Comparison of ENCODE assay signal across 25 cellular contexts in genomic region chr19:50174100-50174793, GRCh38. TPM values are rescaled to one million over a fixed set of nuclear protein-coding genes. Genes with fewer than 3 reads are reported as not detected.
DNase-seq lines count a peak whose midpoint lies in the region; ATAC-seq, FAIRE-seq and TF ChIP-seq lines count a peak whose summit lies in the region.
"Had no signal": no experiment of that assay in that cellular context is flagged by ENCODE, and none has a peak within 500 bp of the region (broad histone marks: within the 10 kb centered on the region; RNA-seq: fewer than 3 reads in every experiment).

No MANE protein-coding gene starts in this region.

- peaks cover 26% of the 10 kb centered on the region for H3K36me3 Mint-ChIP-seq in endothelial cell (ENCODE audit: low read depth, unreplicated experiment)
- H3K36me3 Mint-ChIP-seq: CD4-positive, CD25-positive, alpha-beta regulatory T cell; CD8-positive, alpha-beta memory T cell had no signal

- dilution Hi-C loops in mammary epithelial cell (cut with HindIII; ENCODE audit: low sequenced_read_pairs) = no loop called here

- H3K4me3 ChIP-seq in HepG2 (replicated peaks in 1 of 3; ENCODE audit: insufficient read depth in 1 of 3, low read depth in 2 of 3, low read length in 3 of 3) (no peak overlapping the region), right lobe of liver (no peak overlapping the region), mammary epithelial cell (replicated peaks in 1 of 3; ENCODE audit: insufficient read depth in 1 of 3, low read depth in 2 of 3, low read length in 3 of 3) (no peak overlapping the region)
- H3K4me3 ChIP-seq: GM23248 had no signal

- H3K4me1 ChIP-seq in HepG2 (ENCODE audit: insufficient read depth, low read length) = no peaks in the 10 kb centered on the region
- no peaks in the 10 kb centered on the region for H3K4me1 ChIP-seq in right lobe of liver
- H3K4me1 ChIP-seq in mammary epithelial cell (ENCODE audit: insufficient read depth, low read length) = no peaks in the 10 kb centered on the region
- H3K4me1 ChIP-seq: BE2C, Caco-2 had no signal

- H4K20me1 ChIP-seq in HepG2 (ENCODE audit: insufficient read depth, low read length) (no peaks in the 10 kb centered on the region), mammary epithelial cell (ENCODE audit: insufficient read depth, low read length) (no peaks in the 10 kb centered on the region)

- no TSS peak for BruUV-seq in HepG2 (replicated peaks; lab: Mats Ljungman, UMichigan)
- no TSS peak for BruUV-seq in mammary epithelial cell (replicated peaks; lab: Mats Ljungman, UMichigan)

- H3K4me2 ChIP-seq in HepG2 (ENCODE audit: low read depth, low read length) (no peak overlapping the region), mammary epithelial cell (ENCODE audit: insufficient read depth, low read depth, low read length) (no peak overlapping the region)

- no peaks in the 10 kb centered on the region for H3K4me1 Mint-ChIP-seq in endothelial cell (ENCODE audit: unreplicated experiment)
- H3K4me1 Mint-ChIP-seq: CD8-positive, alpha-beta memory T cell had no signal

- POLR2A ChIA-PET in HepG2 (lab: Yijun Ruan, JAX) = no interaction called here

- H3K27me3 Mint-ChIP-seq in endothelial cell (ENCODE audit: unreplicated experiment) = peaks cover 15% of the 10 kb centered on the region

- no peak for FAIRE-seq in HepG2 (lab: Jason Lieb, UNC)
- no peak for FAIRE-seq in GM12891 (lab: Jason Lieb, UNC)
- FAIRE-seq: D721Med, G401.6, GM12892, GM18507, H54 had no signal

- CTCF ChIA-PET in HepG2 (lab: Yijun Ruan, JAX; ENCODE audit: low intra/inter-chr PET ratio, low total read pairs) (no interaction called here), mammary epithelial cell (lab: Charles Lee; ENCODE audit: low non-redundant PET) (no interaction called here)

- H3K9me3 ChIP-seq in HepG2 (ENCODE audit: low read length) (no peaks in the 10 kb centered on the region), right lobe of liver (no peaks in the 10 kb centered on the region), mammary epithelial cell (replicated peaks; ENCODE audit: insufficient read depth, low read length) (peaks cover 13% of the 10 kb centered on the region)
- H3K9me3 ChIP-seq: BE2C had no signal

- H3K27ac Mint-ChIP-seq in endothelial cell (ENCODE audit: unreplicated experiment) = no peak overlapping the region
- H3K27ac Mint-ChIP-seq: CD4-positive, CD25-positive, alpha-beta regulatory T cell; CD8-positive, alpha-beta memory T cell; HFFc6 had no signal

- DNase-seq in HepG2 (ENCODE audit: low spot score) (no peak), right lobe of liver (no peak), NCI-H69 (lab: John Stamatoyannopoulos, UW) (peak; percentile 6), endothelial cell (ENCODE audit: low spot score) (no peak), COLO829 (ENCODE audit: low spot score) (no peak), GM12891 (ENCODE audit: insufficient read length, low spot score) (no peak), mammary epithelial cell (no peak)
- DNase-seq: ACHN; BE2C; C1 segment of cervical spinal cord; Caco-2; CD4-positive, CD25-positive, alpha-beta regulatory T cell; CD8-positive, alpha-beta memory T cell; GM23248; HCEC 1CT; HFFc6; IMR-90 had no signal

- 26% methylated on average over 5 of the region's 5 CpGs for WGBS in HepG2 (ENCODE audit: low lambda C conversion rate)
- WGBS in right lobe of liver (ENCODE audit: insufficient coverage, low coverage, low lambda C conversion rate, missing lambda C conversion rate) = 44% methylated on average over 4 of the region's 5 CpGs
- WGBS in mammary epithelial cell (ENCODE audit: low coverage, missing lambda C conversion rate) = 12% methylated on average over 5 of the region's 5 CpGs

- H3K27me3 ChIP-seq in HepG2 (ENCODE audit: control insufficient read depth in 1 of 2, insufficient read depth in 2 of 2, low read length in 2 of 2) (no peaks in the 10 kb centered on the region), right lobe of liver (no peaks in the 10 kb centered on the region), mammary epithelial cell (ENCODE audit: insufficient read depth, low read length) (no peaks in the 10 kb centered on the region)
- H3K27me3 ChIP-seq: BE2C had no signal

- peaks cover 29% of the 10 kb centered on the region for H3K9me3 Mint-ChIP-seq in endothelial cell (ENCODE audit: unreplicated experiment)

- H3K79me2 ChIP-seq in HepG2 (ENCODE audit: insufficient read depth, low read length) = no peaks in the 10 kb centered on the region
- no peaks in the 10 kb centered on the region for H3K79me2 ChIP-seq in mammary epithelial cell (ENCODE audit: insufficient read depth, low read length)

- H3K36me3 ChIP-seq in HepG2 (replicated peaks in 1 of 2; ENCODE audit: control insufficient read depth in 1 of 2, insufficient read depth in 2 of 2, low read length in 2 of 2) (no peaks in the 10 kb centered on the region), right lobe of liver (no peaks in the 10 kb centered on the region), mammary epithelial cell (ENCODE audit: insufficient read depth, low read length) (no peaks in the 10 kb centered on the region)
- H3K36me3 ChIP-seq: BE2C had no signal

- TF ChIP-seq POLR2A in HepG2 (IDR thresholded peaks at IDR 0.05; ENCODE audit: insufficient read depth in 1 of 2, low read depth in 2 of 2, low read length in 2 of 2) (no peak), right lobe of liver (IDR thresholded peaks at IDR 0.05) (no peak), GM12891 (IDR thresholded peaks at IDR 0.05; ENCODE audit: low read depth, low read length) (no peak)

- no peak overlapping the region for H2AFZ ChIP-seq in HepG2 (ENCODE audit: low read length)
- no peak overlapping the region for H2AFZ ChIP-seq in mammary epithelial cell (ENCODE audit: low read depth, low read length)
- H2AFZ ChIP-seq: GM23248 had no signal

- no peak for ATAC-seq in HepG2
- no peak for ATAC-seq in right lobe of liver

- TF ChIP-seq EP300 in HepG2 (IDR thresholded peaks at IDR 0.05; ENCODE audit: low read depth in 2 of 2, low read length in 2 of 2) (no peak), HepG2 (CRISPR knock-in tag; IDR thresholded peaks at IDR 0.05; ENCODE audit: borderline replicate concordance) (no peak)

- in situ Hi-C loops in HepG2 (cut with HindIII; ENCODE audit: extremely low pct_ligation_motif_present, low pct_unique_long_range_greater_than_20kb) (no loop called here), mammary epithelial cell (cut with MboI; ENCODE audit: low sequenced_read_pairs in 2 of 2) (no loop called here)

- H3K9ac ChIP-seq in HepG2 (ENCODE audit: insufficient read depth, low read depth, low read length) (no peak overlapping the region), mammary epithelial cell (ENCODE audit: insufficient read depth, low read length) (no peak overlapping the region)
- H3K9ac ChIP-seq: GM23248 had no signal

- TF ChIP-seq RAD21 in HepG2 (CRISPR knock-in tag; IDR thresholded peaks at IDR 0.05) = no peak

- intact Hi-C loops in HepG2 (cut with micrococcal nuclease; ENCODE audit: unreplicated experiment) (no loop called here), right lobe of liver (cut with DNase I) (no loop called here), mammary epithelial cell (cut with micrococcal nuclease) (no loop called here)

- H3K4me3 Mint-ChIP-seq in endothelial cell (ENCODE audit: unreplicated experiment) = peak overlapping the region; percentile 59
- H3K4me3 Mint-ChIP-seq: CD4-positive, CD25-positive, alpha-beta regulatory T cell; CD8-positive, alpha-beta memory T cell; HFFc6 had no signal

- TF ChIP-seq CTCF in HepG2 (CRISPR knock-in tag; IDR thresholded peaks at IDR 0.05) (no peak), right lobe of liver (IDR thresholded peaks at IDR 0.05) (no peak), endothelial cell (IDR thresholded peaks at IDR 0.05; ENCODE audit: unreplicated experiment) (no peak), mammary epithelial cell (conservative IDR thresholded peaks at IDR 0.05 in 1 of 2, IDR thresholded peaks at IDR 0.05 in 1 of 2; ENCODE audit: extremely low read depth in 1 of 2, insufficient read depth in 1 of 2, low read depth in 1 of 2, low read length in 2 of 2) (no peak)

- H3K27ac ChIP-seq in HepG2 (ENCODE audit: extremely low read length, insufficient read depth, low read length) (no peak overlapping the region), right lobe of liver (no peak overlapping the region), mammary epithelial cell (ENCODE audit: insufficient read depth, low read depth, low read length) (no peak overlapping the region)
- H3K27ac ChIP-seq: GM23248, HL-60 had no signal

RNA-seq across cellular contexts. Expression of gene IZUMO2, which starts 11.2 kb away (rescaled TPM):
- total RNA-seq in HepG2 (2016; rRNA removed; fragmentation: Illumina TruSeq; extraction: Trizol) = not detected in 2 replicates
- not detected in 2 replicates for total RNA-seq in HepG2 (2016; cell fraction: cytosol; rRNA removed; fragmentation: Illumina TruSeq; extraction: Trizol; ENCODE audit: low read depth)
- total RNA-seq in HepG2 (2016; cell fraction: insoluble cytoplasmic fraction; rRNA removed; fragmentation: Illumina TruSeq; extraction: Trizol) = not detected in 2 replicates
- not detected in 2 replicates for total RNA-seq in HepG2 (2016; cell fraction: membrane; rRNA removed; fragmentation: Illumina TruSeq; extraction: Trizol)
- not detected in 2 replicates for total RNA-seq in HepG2 (2016; cell fraction: nucleus; rRNA removed; fragmentation: Illumina TruSeq; extraction: Trizol)
- polyA plus RNA-seq in HepG2 (2011; rRNA removed) = not detected in 2 replicates
- not detected in 2 replicates for polyA plus RNA-seq in HepG2 (2011; cell fraction: cytosol; rRNA removed)
- polyA plus RNA-seq in HepG2 (2011; cell fraction: nucleus; rRNA removed) = not detected in 2 replicates
- not detected in 2 replicates for polyA plus RNA-seq in HepG2 (2012)
- polyA plus RNA-seq in HepG2 (2016; cell fraction: cytosol; fragmentation: Illumina TruSeq; extraction: Trizol; ENCODE audit: low read depth) = not detected in 2 replicates
- not detected in 2 replicates for polyA plus RNA-seq in HepG2 (2016; cell fraction: insoluble cytoplasmic fraction; fragmentation: Illumina TruSeq; extraction: Trizol; ENCODE audit: low read depth)
- not detected in 2 replicates for polyA plus RNA-seq in HepG2 (2016; cell fraction: membrane; fragmentation: Illumina TruSeq; extraction: Trizol; ENCODE audit: low read depth)
- not detected in 2 replicates for polyA plus RNA-seq in HepG2 (2016; cell fraction: nucleus; fragmentation: Illumina TruSeq; extraction: Trizol; ENCODE audit: insufficient read depth, low read depth)
- polyA minus RNA-seq in HepG2 (2011; rRNA and poly(A)+ RNA removed; ENCODE audit: low replicate concordance) = not detected in 2 replicates
- polyA minus RNA-seq in HepG2 (2011; cell fraction: cytosol; rRNA and poly(A)+ RNA removed) = not detected in 2 replicates
- not detected in 2 replicates for polyA minus RNA-seq in HepG2 (2011; cell fraction: nucleus; rRNA and poly(A)+ RNA removed)
- not detected for total RNA-seq in right lobe of liver
- total RNA-seq in endothelial cell (ENCODE audit: unreplicated experiment) = not detected
- not detected for polyA plus RNA-seq in GM12891 (2012; ENCODE audit: low read depth, missing spikeins)
- not detected for total RNA-seq in mammary epithelial cell
- polyA plus RNA-seq in mammary epithelial cell = not detected
- not detected for polyA minus RNA-seq in mammary epithelial cell
- total RNA-seq: A172; Caco-2; CD4-positive, CD25-positive, alpha-beta regulatory T cell; CD8-positive, alpha-beta memory T cell; GM23248; HFFc6; HT1080; IMR-90 had no signal
- polyA plus RNA-seq: CD4-positive, CD25-positive, alpha-beta regulatory T cell; CD8-positive, alpha-beta memory T cell; GM23248; IMR-90 had no signal

RNA-seq across cellular contexts. Expression of gene MYH14, which starts 29.2 kb away (rescaled TPM):
- total RNA-seq in HepG2 (2016; rRNA removed; fragmentation: Illumina TruSeq; extraction: Trizol) (5.5 and 6.4 TPM in 2 replicates), right lobe of liver (10 to 100 TPM; 49.1 to 89.0 (median 65.8) TPM), endothelial cell (ENCODE audit: unreplicated experiment) (not detected), mammary epithelial cell (1 to 10 TPM in 1 of 2 donors, under 1 TPM in 1; 0.24 to 4.5 TPM)
- 0.53 and 0.61 TPM in 2 replicates for total RNA-seq in HepG2 (2016; cell fraction: cytosol; rRNA removed; fragmentation: Illumina TruSeq; extraction: Trizol; ENCODE audit: low read depth)
- total RNA-seq in HepG2 (2016; cell fraction: insoluble cytoplasmic fraction; rRNA removed; fragmentation: Illumina TruSeq; extraction: Trizol) = 4.9 and 6.5 TPM in 2 replicates
- total RNA-seq in HepG2 (2016; cell fraction: membrane; rRNA removed; fragmentation: Illumina TruSeq; extraction: Trizol) = 2.1 and 2.4 TPM in 2 replicates
- total RNA-seq in HepG2 (2016; cell fraction: nucleus; rRNA removed; fragmentation: Illumina TruSeq; extraction: Trizol) = 4.0 and 5.6 TPM in 2 replicates
- polyA plus RNA-seq in HepG2 (2011; rRNA removed) (5.8 and 8.0 TPM in 2 replicates), mammary epithelial cell (0.05 TPM)
- polyA plus RNA-seq in HepG2 (2011; cell fraction: cytosol; rRNA removed) = 5.0 and 5.4 TPM in 2 replicates
- polyA plus RNA-seq in HepG2 (2011; cell fraction: nucleus; rRNA removed) = 15.1 and 15.8 TPM in 2 replicates
- polyA plus RNA-seq in HepG2 (2012) = 5.1 and 8.9 TPM in 2 replicates
- 0.88 and 1.1 TPM in 2 replicates for polyA plus RNA-seq in HepG2 (2016; cell fraction: cytosol; fragmentation: Illumina TruSeq; extraction: Trizol; ENCODE audit: low read depth)
- polyA plus RNA-seq in HepG2 (2016; cell fraction: insoluble cytoplasmic fraction; fragmentation: Illumina TruSeq; extraction: Trizol; ENCODE audit: low read depth) = 6.6 and 11.4 TPM in 2 replicates
- 1.4 and 1.7 TPM in 2 replicates for polyA plus RNA-seq in HepG2 (2016; cell fraction: membrane; fragmentation: Illumina TruSeq; extraction: Trizol; ENCODE audit: low read depth)
- polyA plus RNA-seq in HepG2 (2016; cell fraction: nucleus; fragmentation: Illumina TruSeq; extraction: Trizol; ENCODE audit: insufficient read depth, low read depth) = 14.3 and 14.6 TPM in 2 replicates
- 22.4 TPM in 1 of 2 replicates, not detected in the other for polyA minus RNA-seq in HepG2 (2011; rRNA and poly(A)+ RNA removed; ENCODE audit: low replicate concordance)
- polyA minus RNA-seq in HepG2 (2011; cell fraction: cytosol; rRNA and poly(A)+ RNA removed) = 11.9 and 12.9 TPM in 2 replicates
- polyA minus RNA-seq in HepG2 (2011; cell fraction: nucleus; rRNA and poly(A)+ RNA removed) = 9.0 TPM in 2 replicates
- polyA plus RNA-seq in GM12891 (2012; ENCODE audit: low read depth, missing spikeins) = 0.21 TPM
- polyA minus RNA-seq in mammary epithelial cell = not detected
- total RNA-seq: CD4-positive, CD25-positive, alpha-beta regulatory T cell; CD8-positive, alpha-beta memory T cell; GM23248; HT1080; IMR-90 had no signal
- polyA plus RNA-seq: CD4-positive, CD25-positive, alpha-beta regulatory T cell; CD8-positive, alpha-beta memory T cell; GM23248; IMR-90 had no signal

Comparison
In these comparisons a context has a peak if more than half of its experiments do, and no peak if none do; other contexts are left out.
1. RNA of gene MYH14, which starts 29.2 kb away (total RNA-seq): 49.1 to 89.0 TPM in right lobe of liver; 0.53 to 6.5 TPM in HepG2, 0.24 to 4.5 TPM in mammary epithelial cell and not detected in endothelial cell (single experiment); every median in the first group is over 4 times any median in the second.